9 cellular contexts compared by ENCODE assay signal in genomic region chr14:64541971-64542838, GRCh38. TPM values are rescaled to one million over a fixed set of nuclear protein-coding genes. Genes with fewer than 3 reads are reported as not detected.
DNase-seq lines count a peak whose midpoint lies in the region; ATAC-seq, FAIRE-seq and TF ChIP-seq lines count a peak whose summit lies in the region.
"Had no signal": no experiment of that assay in that cellular context is flagged by ENCODE, and none has a peak within 500 bp of the region (broad histone marks: within the 10 kb centered on the region; RNA-seq: fewer than 3 reads in every experiment).

No MANE protein-coding gene starts in this region.

- no peak for TF ChIP-seq POLR2A in right lobe of liver (IDR thresholded peaks at IDR 0.05)

- intact Hi-C loops in right lobe of liver (cut with DNase I): no loop called here

- FAIRE-seq in astrocyte (lab: Jason Lieb, UNC): no peak

- H3K4me1 Mint-ChIP-seq in astrocyte (ENCODE audit: low read depth, unreplicated experiment): peaks cover 7% of the 10 kb centered on the region

- H3K27me3 Mint-ChIP-seq in astrocyte (ENCODE audit: low read depth, unreplicated experiment): no peaks in the 10 kb centered on the region

- TF ChIP-seq CTCF in astrocyte (IDR thresholded peaks at IDR 0.05; ENCODE audit: insufficient read depth, low read depth, low read length) (no peak), right lobe of liver (IDR thresholded peaks at IDR 0.05) (no peak)

- peaks cover 10% of the 10 kb centered on the region for H3K79me2 ChIP-seq in astrocyte (ENCODE audit: insufficient read depth, low read length)

- H3K36me3 ChIP-seq in astrocyte (ENCODE audit: insufficient read depth, low read length) (no peaks in the 10 kb centered on the region), right lobe of liver (no peaks in the 10 kb centered on the region)

- 6% methylated on average over 37 of the region's 61 CpGs for WGBS in right lobe of liver (ENCODE audit: insufficient coverage, low coverage, low lambda C conversion rate, missing lambda C conversion rate)

- no peak overlapping the region for H3K4me3 Mint-ChIP-seq in astrocyte (ENCODE audit: unreplicated experiment)

- no peak overlapping the region for H3K27ac Mint-ChIP-seq in astrocyte (ENCODE audit: unreplicated experiment)

- ATAC-seq in right lobe of liver: no peak

- H3K9me3 Mint-ChIP-seq in astrocyte (ENCODE audit: unreplicated experiment): peaks cover 6% of the 10 kb centered on the region

- H3K4me2 ChIP-seq in astrocyte (ENCODE audit: low read length): peak overlapping the region; percentile 91

- H3K27ac ChIP-seq in astrocyte (ENCODE audit: low read depth, low read length) (no peak overlapping the region), right lobe of liver (no peak overlapping the region), temporal lobe (ENCODE audit: low read depth, low read length) (peak overlapping the region; percentile 47)

- H3K4me1 ChIP-seq in astrocyte (ENCODE audit: insufficient read depth, low read length): peaks cover 18% of the 10 kb centered on the region
- H3K4me1 ChIP-seq in right lobe of liver: peaks cover 0 to 4% (median 0%) of the 10 kb centered on the region in 4 donors

- H3K4me3 ChIP-seq in astrocyte (ENCODE audit: insufficient read depth, low read depth, low read length) (peak overlapping the region; percentile 61), right lobe of liver (peak overlapping the region in 2 of 3 donors; percentile 4 to 19)

- peak overlapping the region; percentile 62 for H3K9ac ChIP-seq in astrocyte (ENCODE audit: low read length)

- peaks cover 6% of the 10 kb centered on the region for H3K36me3 Mint-ChIP-seq in astrocyte (ENCODE audit: low read depth, unreplicated experiment)

- H3K27me3 ChIP-seq in astrocyte (ENCODE audit: insufficient read depth, low read length) (peaks cover 18% of the 10 kb centered on the region), right lobe of liver (peaks cover 0 to 9% of the 10 kb centered on the region in 2 donors)

- DNase-seq in NCI-H748 (lab: John Stamatoyannopoulos, UW; ENCODE audit: unreplicated experiment): peak; percentile 31
- no peak for DNase-seq in NCI-H748 treated with DMSO at 0.1 percent for 48 hours (lab: John Stamatoyannopoulos, UW)
- DNase-seq in astrocyte (ENCODE audit: low read depth): no peak
- no peak for DNase-seq in right lobe of liver
- no peak for DNase-seq in stimulated activated CD4-positive, alpha-beta T cell treated with anti-CD3 and anti-CD28 coated beads, Interleukin-1b, Interleukin-23, amount 100 ng/mL, for 48 hours
- DNase-seq in middle frontal gyrus (ENCODE audit: extremely low spot score, low spot score): no peak
- no peak for DNase-seq in stimulated activated CD4-positive, alpha-beta T cell treated with anti-CD3 and anti-CD28 coated beads, Interleukin-2, amount 100 ng/mL, for 48 hours
- DNase-seq: ACHN had no signal

- H3K9me3 ChIP-seq in astrocyte (ENCODE audit: insufficient read depth, low read depth, low read length): peaks cover 15% of the 10 kb centered on the region
- H3K9me3 ChIP-seq in right lobe of liver: no peaks in the 10 kb centered on the region

- peaks cover 9% of the 10 kb centered on the region for H4K20me1 ChIP-seq in astrocyte (ENCODE audit: insufficient read depth, low read length)

- H2AFZ ChIP-seq in astrocyte (ENCODE audit: low read depth, low read length): peak overlapping the region; percentile 84

RNA-seq across cellular contexts. Expression of gene HSPA2, which starts 1.7 kb away (rescaled TPM):
- total RNA-seq in astrocyte (2.8 and 3.5 TPM in 2 replicates), right lobe of liver (1 to 10 TPM; 1.2 to 9.7 (median 5.0) TPM), temporal lobe (6.4 TPM)

RNA-seq across cellular contexts. Expression of gene PPP1R36, which starts 7.6 kb away (rescaled TPM):
- total RNA-seq in astrocyte (0.91 and 0.94 TPM in 2 replicates), right lobe of liver (under 1 TPM in 2 of 6 experiments, not detected in 4; 0.16 to 0.40 TPM), temporal lobe (0.49 TPM)

RNA-seq across cellular contexts. Expression of gene ZBTB1, which starts 37.6 kb away (rescaled TPM):
- total RNA-seq in astrocyte (43.0 and 45.2 TPM in 2 replicates), right lobe of liver (10 to 100 TPM; 10.6 to 16.8 (median 14.9) TPM), temporal lobe (39.6 TPM)

RNA-seq across cellular contexts. Expression of gene ZBTB25, which starts 38.6 kb away (rescaled TPM):
- total RNA-seq in astrocyte (9.5 and 9.7 TPM in 2 replicates), right lobe of liver (1 to 10 TPM; 5.5 to 6.2 (median 5.7) TPM), temporal lobe (12.8 TPM)
